Comparison of ENCODE assay signal across 18 cellular contexts in the genomic region with DNA sequence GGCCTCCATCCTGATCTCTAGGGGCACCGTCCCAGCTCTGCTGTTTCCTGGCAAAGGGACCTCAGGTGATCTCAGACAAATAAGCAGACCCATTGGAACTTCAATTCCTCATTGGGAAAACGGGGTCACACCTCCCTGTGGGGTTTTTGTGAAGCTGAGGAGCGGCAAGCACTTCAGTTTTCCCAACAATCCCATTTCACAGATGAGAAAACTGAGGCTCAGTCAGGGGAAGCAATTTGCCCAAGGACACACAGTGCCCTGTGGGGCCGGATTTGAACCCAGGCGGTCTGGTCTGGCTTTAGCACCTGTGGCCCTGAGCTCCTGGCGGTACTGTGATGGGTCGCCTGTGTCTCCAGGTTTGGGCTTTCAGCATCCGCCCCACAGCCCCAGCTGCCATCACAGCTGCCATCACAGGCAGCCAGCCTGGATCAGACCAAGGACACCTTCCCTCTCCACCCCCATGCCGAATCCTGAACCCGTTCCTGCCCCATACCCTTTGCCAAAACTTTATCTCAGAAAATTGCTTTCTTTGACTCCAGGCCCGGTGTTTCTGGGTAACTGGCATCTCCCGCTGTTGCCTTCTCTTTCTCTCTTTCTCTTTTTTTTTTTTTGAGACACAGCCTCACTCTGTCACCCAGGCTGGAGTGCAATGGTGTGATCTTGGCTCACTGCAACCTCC. TPM values are rescaled to one million over a fixed set of nuclear protein-coding genes. Genes with fewer than 3 reads are reported as not detected.
DNase-seq lines count a peak whose midpoint lies in the region; ATAC-seq and TF ChIP-seq lines count a peak whose summit lies in the region.
"Had no signal": no experiment of that assay in that cellular context is flagged by ENCODE, and none has a peak within 500 bp of the region (broad histone marks: within the 10 kb centered on the region; RNA-seq: fewer than 3 reads in every experiment).

No MANE protein-coding gene starts in this region.

- H3K9ac ChIP-seq in rectal smooth muscle tissue (ENCODE audit: low read length), result no peak overlapping the region

- H3K9me3 ChIP-seq in HEK293 (ENCODE audit: control insufficient read depth, insufficient read depth, low read depth, low read length) (no peaks in the 10 kb centered on the region), adrenal gland (replicated peaks in 1 of 3) (no peaks in the 10 kb centered on the region), esophagus squamous epithelium (no peaks in the 10 kb centered on the region)

- no peaks in the 10 kb centered on the region for H3K9me3 Mint-ChIP-seq in activated CD8-positive, alpha-beta memory T cell treated with anti-CD3 and anti-CD28 coated beads, Interleukin-2, amount 10 ng/mL, durations not matched to agents 7 days and 5 days (ENCODE audit: low read depth)
- H3K9me3 Mint-ChIP-seq: activated CD4-positive, alpha-beta T cell treated with anti-CD3 and anti-CD28 coated beads, Interleukin-2, amount 10 ng/mL, durations not matched to agents 7 days and 5 days; endodermal cell; neural crest cell had no signal

- 51 to 62% (median 53%) methylated on average over 8 to 12 of the region's 12 CpGs for WGBS in adrenal gland, 4 donors
- WGBS in esophagus squamous epithelium, 2 donors, result 42 to 66% methylated on average over 7 to 10 of the region's 12 CpGs

- H3K4me3 ChIP-seq in HEK293 (ENCODE audit: low read depth, low read length) (no peak overlapping the region), adrenal gland (no peak overlapping the region), esophagus squamous epithelium (no peak overlapping the region), rectal smooth muscle tissue (ENCODE audit: low read length) (no peak overlapping the region)

- CTCF ChIA-PET in HEK293 (lab: Yijun Ruan, JAX), result interaction anchor here (1.1 to 2.2 kb wide), 2 partner anchors 40 to 92 kb away, joined by 3 to 9 read pairs; no protein-coding TSS in a partner anchor
- CTCF ChIA-PET in activated CD8-positive, alpha-beta memory T cell treated with anti-CD3 and anti-CD28 coated beads, Interleukin-2, amount 10 ng/mL, durations not matched to agents 7 days and 5 days (lab: Charles Lee), result no interaction called here

- H3K36me3 ChIP-seq in HEK293 (ENCODE audit: control insufficient read depth in 2 of 2, insufficient read depth in 1 of 2, low read length in 2 of 2), result no peaks in the 10 kb centered on the region
- H3K36me3 ChIP-seq in adrenal gland (replicated peaks in 1 of 2), result no peaks in the 10 kb centered on the region
- no peaks in the 10 kb centered on the region for H3K36me3 ChIP-seq in esophagus squamous epithelium
- no peaks in the 10 kb centered on the region for H3K36me3 ChIP-seq in rectal smooth muscle tissue (ENCODE audit: control insufficient read depth, insufficient read depth, low read length)

- H3K27ac ChIP-seq in HEK293 (ENCODE audit: extremely low read depth, low read depth, low read length) (no peak overlapping the region), adrenal gland (peak overlapping the region in 4 of 5 donors; percentile 54 to 84 (median 82)), esophagus squamous epithelium (peak overlapping the region; percentile 81 to 94 (median 90)), rectal smooth muscle tissue (ENCODE audit: low read depth, low read length) (peak overlapping the region; percentile 84)

- H3K4me3 Mint-ChIP-seq in activated CD8-positive, alpha-beta memory T cell treated with anti-CD3 and anti-CD28 coated beads, Interleukin-2, amount 10 ng/mL, durations not matched to agents 7 days and 5 days, result no peak overlapping the region
- H3K4me3 Mint-ChIP-seq: activated CD4-positive, alpha-beta T cell treated with anti-CD3 and anti-CD28 coated beads, Interleukin-2, amount 10 ng/mL, durations not matched to agents 7 days and 5 days; CD4-positive, CD25-positive, alpha-beta regulatory T cell; endodermal cell; neural crest cell had no signal

- no peaks in the 10 kb centered on the region for H3K4me1 Mint-ChIP-seq in activated CD8-positive, alpha-beta memory T cell treated with anti-CD3 and anti-CD28 coated beads, Interleukin-2, amount 10 ng/mL, durations not matched to agents 7 days and 5 days
- H3K4me1 Mint-ChIP-seq: activated CD4-positive, alpha-beta T cell treated with anti-CD3 and anti-CD28 coated beads, Interleukin-2, amount 10 ng/mL, durations not matched to agents 7 days and 5 days had no signal

- H3K4me1 ChIP-seq in HEK293 (ENCODE audit: control insufficient read depth, insufficient read depth, low read length), result peaks cover 4% of the 10 kb centered on the region
- H3K4me1 ChIP-seq in adrenal gland (replicated peaks in 1 of 2), result peaks cover 61 to 81% of the 10 kb centered on the region in 2 donors
- peaks cover 39 to 88% (median 55%) of the 10 kb centered on the region in 3 donors for H3K4me1 ChIP-seq in esophagus squamous epithelium
- H3K4me1 ChIP-seq in rectal smooth muscle tissue (ENCODE audit: control insufficient read depth, insufficient read depth, low read length), result peaks cover 60% of the 10 kb centered on the region

- H3K27me3 ChIP-seq in adrenal gland (no peaks in the 10 kb centered on the region), esophagus squamous epithelium (no peaks in the 10 kb centered on the region), rectal smooth muscle tissue (ENCODE audit: control insufficient read depth, insufficient read depth, low read length) (no peaks in the 10 kb centered on the region)

- no peak for TF ChIP-seq CTCF in HEK293 (tag by site-specific recombination; IDR thresholded peaks at IDR 0.05)
- TF ChIP-seq CTCF in adrenal gland (IDR thresholded peaks at IDR 0.05), result no peak
- no peak for TF ChIP-seq CTCF in esophagus squamous epithelium (IDR thresholded peaks at IDR 0.05)

- no peaks in the 10 kb centered on the region for H3K27me3 Mint-ChIP-seq in activated CD8-positive, alpha-beta memory T cell treated with anti-CD3 and anti-CD28 coated beads, Interleukin-2, amount 10 ng/mL, durations not matched to agents 7 days and 5 days
- H3K27me3 Mint-ChIP-seq: activated CD4-positive, alpha-beta T cell treated with anti-CD3 and anti-CD28 coated beads, Interleukin-2, amount 10 ng/mL, durations not matched to agents 7 days and 5 days; CD4-positive, CD25-positive, alpha-beta regulatory T cell had no signal

- ATAC-seq in GM18873 (IDR thresholded peaks at IDR 0.05; ENCODE audit: low FRiP score, unreplicated experiment), result no peak
- no peak for ATAC-seq in activated CD8-positive, alpha-beta memory T cell treated with anti-CD3 and anti-CD28 coated beads, Interleukin-2, amount 10 ng/mL, durations not matched to agents 7 days and 5 days
- ATAC-seq: HCT116 had no signal

- intact Hi-C loops in adrenal gland (cut with DNase I) (no loop called here), esophagus squamous epithelium (cut with DNase I) (no loop called here)

- POLR2A ChIA-PET in HEK293 (lab: Yijun Ruan, JAX), result no interaction called here

- H3K27ac Mint-ChIP-seq in activated CD8-positive, alpha-beta memory T cell treated with anti-CD3 and anti-CD28 coated beads, Interleukin-2, amount 10 ng/mL, durations not matched to agents 7 days and 5 days, result no peak overlapping the region
- H3K27ac Mint-ChIP-seq: activated CD4-positive, alpha-beta T cell treated with anti-CD3 and anti-CD28 coated beads, Interleukin-2, amount 10 ng/mL, durations not matched to agents 7 days and 5 days; CD4-positive, CD25-positive, alpha-beta regulatory T cell had no signal

- TF ChIP-seq POLR2A in adrenal gland (IDR thresholded peaks at IDR 0.05), result peak in 1 of 2 donors; percentile 23
- no peak for TF ChIP-seq POLR2A in esophagus squamous epithelium (IDR thresholded peaks at IDR 0.05)

- peak; percentile 70 to 92 (median 89) for DNase-seq in adrenal gland
- no peak for DNase-seq in esophagus squamous epithelium (lab: John Stamatoyannopoulos, UW)
- DNase-seq in NCI-H2081 treated with DMSO at 0.1 percent for 48 hours (lab: John Stamatoyannopoulos, UW), result no peak
- DNase-seq in NCI-H1105 (lab: John Stamatoyannopoulos, UW), result no peak
- DNase-seq in activated CD8-positive, alpha-beta memory T cell treated with anti-CD3 and anti-CD28 coated beads, Interleukin-2, amount 10 ng/mL, durations not matched to agents 7 days and 5 days, result no peak
- DNase-seq: activated CD4-positive, alpha-beta T cell treated with anti-CD3 and anti-CD28 coated beads, Interleukin-2, amount 10 ng/mL, durations not matched to agents 7 days and 5 days; activated CD8-positive, alpha-beta memory T cell treated with anti-CD3 and anti-CD28 coated beads, Interleukin-2, amount 50 U/mL, for 4 hours; activated effector memory CD4-positive, alpha-beta T cell treated with Interleukin-2 at 50 U/mL for 16 hours; CD4-positive, CD25-positive, alpha-beta regulatory T cell; endodermal cell; mesendoderm; NCI-H1930; stimulated activated CD4-positive, alpha-beta T cell treated with anti-CD3 and anti-CD28 coated beads, Interleukin-4, amount 100 ng/mL, for 4 hours had no signal

- H3K36me3 Mint-ChIP-seq in activated CD8-positive, alpha-beta memory T cell treated with anti-CD3 and anti-CD28 coated beads, Interleukin-2, amount 10 ng/mL, durations not matched to agents 7 days and 5 days, result no peaks in the 10 kb centered on the region
- H3K36me3 Mint-ChIP-seq: CD4-positive, CD25-positive, alpha-beta regulatory T cell had no signal

TF ChIP-seq in HEK293, 187 proteins besides CTCF, POLR2A, EP300 and RAD21:
- TF ChIP-seq KLF8 (tag by site-specific recombination; IDR thresholded peaks at IDR 0.05), result peak; percentile 21; the same call in 1 of the 2 replicates
- no peak for TF ChIP-seq ZBTB17 (tag by site-specific recombination; IDR thresholded peaks at IDR 0.05)

RNA-seq across cellular contexts. Expression of gene NCS1, which starts 26.4 kb away (rescaled TPM):
- 10 to 100 TPM; 21.7 to 87.6 (median 44.5) TPM for total RNA-seq in adrenal gland
- 10 to 100 TPM; 18.5 to 33.8 (median 21.8) TPM for polyA plus RNA-seq in adrenal gland
- 10 to 100 TPM in 3 of 4 donors, 1 to 10 TPM in 1; 9.3 to 31.3 (median 15.2) TPM for total RNA-seq in esophagus squamous epithelium
- total RNA-seq in activated CD8-positive, alpha-beta memory T cell treated with anti-CD3 and anti-CD28 coated beads, Interleukin-2, amount 10 ng/mL, durations not matched to agents 7 days and 5 days, result 10 to 100 TPM in 1 of 2 experiments, 1 to 10 TPM in 1; 4.0 to 16.9 TPM
- polyA plus RNA-seq: CD4-positive, CD25-positive, alpha-beta regulatory T cell had no signal

Comparison
In these comparisons a context has a peak if more than half of its experiments do, and no peak if none do; other contexts are left out.
1. DNase-seq: peak in adrenal gland (7 of 7); none in esophagus squamous epithelium (single experiment), NCI-H2081 treated with DMSO at 0.1 percent for 48 hours (single experiment), NCI-H1105 (single experiment) and activated CD8-positive, alpha-beta memory T cell treated with anti-CD3 and anti-CD28 coated beads, Interleukin-2, amount 10 ng/mL, durations not matched to agents 7 days and 5 days (single experiment).